Comparison of ENCODE assay signal across 11 cellular contexts in the genomic region with DNA sequence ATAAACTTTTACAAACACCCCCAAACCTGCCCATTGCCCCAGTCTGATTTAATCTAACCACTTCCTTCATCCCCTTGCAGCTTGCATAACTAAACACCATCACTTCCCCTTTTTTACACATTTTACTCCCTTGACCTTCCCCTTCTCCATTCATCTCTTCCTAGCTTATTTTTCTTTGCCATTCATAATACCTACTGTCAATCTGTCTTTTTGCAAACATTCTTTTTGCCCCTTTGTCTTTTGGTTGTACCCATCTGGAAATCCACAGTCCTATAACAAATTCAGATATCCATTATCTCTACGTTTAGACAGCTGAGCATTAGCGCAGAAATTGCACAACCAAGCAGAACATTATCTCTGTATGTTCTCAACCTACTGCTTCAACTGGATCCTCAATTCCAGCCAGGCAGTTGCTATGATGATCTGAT. TPM values are rescaled to one million over a fixed set of nuclear protein-coding genes. Genes with fewer than 3 reads are reported as not detected.
DNase-seq lines count a peak whose midpoint lies in the region; ATAC-seq and TF ChIP-seq lines count a peak whose summit lies in the region.
"Had no signal": no experiment of that assay in that cellular context is flagged by ENCODE, and none has a peak within 500 bp of the region (broad histone marks: within the 10 kb centered on the region; RNA-seq: fewer than 3 reads in every experiment).

No MANE protein-coding gene starts in this region.

- H3K36me3 Mint-ChIP-seq in neural progenitor cell: no peaks in the 10 kb centered on the region

- H3F3A ChIP-seq in neural progenitor cell (ENCODE audit: low read depth): peaks cover 13% of the 10 kb centered on the region

- H3K4me3 ChIP-seq in BLaER1 treated with 17β-estradiol and CSF1 and Interleukin-3, amounts not matched to agents 10 nM and 100 nM: peak overlapping the region in 2 of 10 experiments; percentile 8 to 33; a peak in 2 of 20 replicates
- H3K4me3 ChIP-seq in neural progenitor cell (no peak overlapping the region), esophagus muscularis mucosa (no peak overlapping the region)

- H2AFZ ChIP-seq in neural progenitor cell (replicated peaks): no peak overlapping the region

- H3K4me3 Mint-ChIP-seq in neural progenitor cell: no peak overlapping the region

- DNase-seq in SKM-1 treated with dmso at 0.1 percent for 144 hours (lab: John Stamatoyannopoulos, UW; ENCODE audit: unreplicated experiment) (peak; percentile 97), neural progenitor cell (ENCODE audit: low spot score) (no peak), epidermal melanocyte (ENCODE audit: insufficient read length, low spot score) (no peak), esophagus muscularis mucosa (ENCODE audit: extremely low spot score) (no peak)
- no peak for DNase-seq in stimulated activated CD8-positive, alpha-beta memory T cell treated with anti-CD3 and anti-CD28 coated beads, Interleukin-4, amount 100 ng/mL, for 48 hours
- DNase-seq: activated CD4-positive, CD25-positive, alpha-beta regulatory T cell; NCI-H446 had no signal

- TF ChIP-seq POLR2A in esophagus muscularis mucosa (IDR thresholded peaks at IDR 0.05; ENCODE audit: low read depth): no peak

- no peaks in the 10 kb centered on the region for H3K27me3 ChIP-seq in BLaER1 treated with 17β-estradiol and CSF1 and Interleukin-3, amounts not matched to agents 10 nM and 100 nM
- H3K27me3 ChIP-seq in neural progenitor cell (no peaks in the 10 kb centered on the region), esophagus muscularis mucosa (no peaks in the 10 kb centered on the region)

- TF ChIP-seq CTCF in neural progenitor cell (IDR thresholded peaks at IDR 0.05) (no peak), esophagus muscularis mucosa (IDR thresholded peaks at IDR 0.05) (no peak)

- TF ChIP-seq EP300 in esophagus muscularis mucosa (IDR thresholded peaks at IDR 0.05): no peak

- peak overlapping the region; percentile 24 to 87 (median 76); a peak in 21 of 22 replicates for H3K4me2 ChIP-seq in BLaER1 treated with 17β-estradiol and CSF1 and Interleukin-3, amounts not matched to agents 10 nM and 100 nM
- H3K4me2 ChIP-seq in neural progenitor cell: no peak overlapping the region

- H3K9me3 Mint-ChIP-seq in neural progenitor cell: no peaks in the 10 kb centered on the region

- H3K36me3 ChIP-seq in BLaER1 treated with 17β-estradiol and CSF1 and Interleukin-3, amounts not matched to agents 10 nM and 100 nM: no peaks in the 10 kb centered on the region
- H3K36me3 ChIP-seq in neural progenitor cell: no peaks in the 10 kb centered on the region
- H3K36me3 ChIP-seq in esophagus muscularis mucosa: no peaks in the 10 kb centered on the region

- peaks cover 14 to 71% (median 44%) of the 10 kb centered on the region in 10 experiments for H3K4me1 ChIP-seq in BLaER1 treated with 17β-estradiol and CSF1 and Interleukin-3, amounts not matched to agents 10 nM and 100 nM
- H3K4me1 ChIP-seq in neural progenitor cell: peaks cover 12% of the 10 kb centered on the region
- no peaks in the 10 kb centered on the region for H3K4me1 ChIP-seq in esophagus muscularis mucosa

- peaks cover 0 to 32% (median 0%) of the 10 kb centered on the region in 11 experiments; a peak in 5 of 22 replicates for H3K9me3 ChIP-seq in BLaER1 treated with 17β-estradiol and CSF1 and Interleukin-3, amounts not matched to agents 10 nM and 100 nM (replicated peaks in 1 of 11)
- no peaks in the 10 kb centered on the region for H3K9me3 ChIP-seq in neural progenitor cell (ENCODE audit: low read depth)
- no peaks in the 10 kb centered on the region for H3K9me3 ChIP-seq in esophagus muscularis mucosa

- ATAC-seq in GM19438 (IDR thresholded peaks at IDR 0.05; ENCODE audit: low read depth, unreplicated experiment) (peak; percentile 89), HG03159 (IDR thresholded peaks at IDR 0.05; ENCODE audit: unreplicated experiment) (peak; percentile 96)

- peaks cover 2% of the 10 kb centered on the region for H3K27me3 Mint-ChIP-seq in neural progenitor cell (ENCODE audit: insufficient read depth, low read depth)

- no peaks in the 10 kb centered on the region for H3K79me2 ChIP-seq in neural progenitor cell (ENCODE audit: low read depth)

- no peak overlapping the region for H3K27ac Mint-ChIP-seq in neural progenitor cell

- 71% methylated on average over 2 of the region's 2 CpGs for WGBS in esophagus muscularis mucosa

- peak overlapping the region in 6 of 11 experiments; percentile 23 to 68 (median 53); a peak in 11 of 22 replicates for H3K9ac ChIP-seq in BLaER1 treated with 17β-estradiol and CSF1 and Interleukin-3, amounts not matched to agents 10 nM and 100 nM
- no peak overlapping the region for H3K9ac ChIP-seq in neural progenitor cell

- peak overlapping the region in 10 of 11 experiments; percentile 25 to 88 (median 76); a peak in 20 of 22 replicates for H3K27ac ChIP-seq in BLaER1 treated with 17β-estradiol and CSF1 and Interleukin-3, amounts not matched to agents 10 nM and 100 nM
- H3K27ac ChIP-seq in neural progenitor cell (no peak overlapping the region), esophagus muscularis mucosa (replicated peaks in 1 of 4) (no peak overlapping the region)

- peaks cover 2% of the 10 kb centered on the region for H3K4me1 Mint-ChIP-seq in neural progenitor cell

- no peaks in the 10 kb centered on the region for H4K20me1 ChIP-seq in BLaER1 treated with 17β-estradiol and CSF1 and Interleukin-3, amounts not matched to agents 10 nM and 100 nM
- no peaks in the 10 kb centered on the region for H4K20me1 ChIP-seq in neural progenitor cell (ENCODE audit: low read depth)

- intact Hi-C loops in esophagus muscularis mucosa (cut with DNase I): no loop called here

RNA-seq across cellular contexts. Expression of a gene that starts 51.2 kb away (rescaled TPM):
- total RNA-seq in neural progenitor cell (ENCODE audit: low replicate concordance): 0.45 and 2.9 TPM in 2 replicates
- 1 to 10 TPM in 1 of 4 donors, under 1 TPM in 1, not detected in 2; 0.71 to 1.2 TPM for total RNA-seq in esophagus muscularis mucosa
- total RNA-seq: posterior vena cava had no signal

RNA-seq across cellular contexts. Expression of a gene that starts 51.5 kb away (rescaled TPM):
- 13.9 and 28.8 TPM in 2 replicates for total RNA-seq in neural progenitor cell (ENCODE audit: low replicate concordance)
- total RNA-seq in esophagus muscularis mucosa: 10 to 100 TPM in 2 of 4 donors, 1 to 10 TPM in 2; 9.4 to 17.9 (median 11.4) TPM

Comparison
In these comparisons a context has a peak if more than half of its experiments do, and no peak if none do; other contexts are left out.
1. H3K27ac ChIP-seq: peak in BLaER1 treated with 17β-estradiol and CSF1 and Interleukin-3, amounts not matched to agents 10 nM and 100 nM (10 of 11); none in neural progenitor cell (single experiment) and esophagus muscularis mucosa (0 of 4).